Comparison of ENCODE assay signal across 7 cellular contexts in the genomic region with DNA sequence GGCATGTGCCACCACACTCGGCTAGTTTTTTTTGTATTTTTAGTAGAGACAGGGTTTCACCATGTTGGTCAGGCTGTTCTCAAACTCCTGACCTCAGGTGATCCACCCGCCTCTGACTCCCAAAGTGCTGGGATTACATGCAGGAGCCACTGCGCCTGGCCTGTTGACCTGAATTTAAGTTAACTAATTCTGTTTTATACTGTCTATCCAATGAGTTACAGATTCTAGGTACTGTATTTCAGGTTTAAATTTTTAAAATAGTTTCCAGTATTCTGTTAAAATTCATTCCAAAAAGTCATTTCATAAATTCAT. TPM values are rescaled to one million over a fixed set of nuclear protein-coding genes. Genes with fewer than 3 reads are reported as not detected.
"Had no signal": no experiment of that assay in that cellular context is flagged by ENCODE, and none has a peak within 500 bp of the region (broad histone marks: within the 10 kb centered on the region; RNA-seq: fewer than 3 reads in every experiment).

No MANE protein-coding gene starts in this region.

RNA-seq across cellular contexts. Expression of gene PRSS3, which starts 52.5 kb away (rescaled TPM):
- total RNA-seq: activated CD4-positive, alpha-beta memory T cell treated with anti-CD3 and anti-CD28 coated beads, Interleukin-2, amount 10 ng/mL, durations not matched to agents 7 days and 5 days; activated CD8-positive, alpha-beta memory T cell treated with anti-CD3 and anti-CD28 coated beads, Interleukin-2, amount 10 ng/mL, durations not matched to agents 7 days and 5 days; activated naive CD8-positive, alpha-beta T cell treated with anti-CD3 and anti-CD28 coated beads, Interleukin-2, amount 10 ng/mL, durations not matched to agents 7 days and 5 days; activated T-helper 17 cell treated with anti-CD3 and anti-CD28 coated beads, Interleukin-2, amount 50 U/mL, for 72 hours; ascending aorta; cardiac muscle cell; SJSA1 had no signal
